Comparison of ENCODE assay signal across 24 cellular contexts in genomic region chr16:28596115-28596630, GRCh38. TPM values are rescaled to one million over a fixed set of nuclear protein-coding genes. Genes with fewer than 3 reads are reported as not detected.
DNase-seq lines count a peak whose midpoint lies in the region; ATAC-seq, FAIRE-seq and TF ChIP-seq lines count a peak whose summit lies in the region.
"Had no signal": no experiment of that assay in that cellular context is flagged by ENCODE, and none has a peak within 500 bp of the region (broad histone marks: within the 10 kb centered on the region; RNA-seq: fewer than 3 reads in every experiment).

No MANE protein-coding gene starts in this region.

- H3K9ac ChIP-seq in K562 (ENCODE audit: insufficient read depth in 1 of 2, low read depth in 2 of 2, low read length in 2 of 2), result peak overlapping the region in 1 of 2 experiments; percentile 89; a peak in 3 of 4 replicates
- H3K9ac ChIP-seq in mesendoderm (ENCODE audit: low read length), result no peak overlapping the region
- peak overlapping the region in 2 of 5 donors; percentile 11 to 47 for H3K9ac ChIP-seq in subcutaneous abdominal adipose tissue (ENCODE audit: low read length in 5 of 5)

- no peak for ATAC-seq in activated CD8-positive, alpha-beta memory T cell treated with anti-CD3 and anti-CD28 coated beads, Interleukin-2, amount 10 ng/mL, durations not matched to agents 7 days and 5 days
- ATAC-seq in K562, result no peak
- ATAC-seq: activated T-cell treated with anti-CD3 and anti-CD28 coated beads, Interleukin-2, amount 50 U/mL, for 72 hours; GM12878; stimulated activated naive B cell treated with anti-CD40 and anti-IgM and Interleukin-4, amounts not matched to agents 10 μg/mL and 1 μg/mL and 100 μg/mL, for 72 hours had no signal

- no peaks in the 10 kb centered on the region for H4K20me1 ChIP-seq in K562 (replicated peaks; ENCODE audit: control insufficient read depth, insufficient read depth, low read length)

- no peak overlapping the region for H4K5ac ChIP-seq in mesendoderm (ENCODE audit: low read length)

- H3K79me1 ChIP-seq in mesendoderm (ENCODE audit: low read length), result no peaks in the 10 kb centered on the region

- no peaks in the 10 kb centered on the region for H3K9me3 Mint-ChIP-seq in activated CD8-positive, alpha-beta memory T cell treated with anti-CD3 and anti-CD28 coated beads, Interleukin-2, amount 10 ng/mL, durations not matched to agents 7 days and 5 days (ENCODE audit: low read depth)
- no peaks in the 10 kb centered on the region for H3K9me3 Mint-ChIP-seq in activated naive CD4-positive, alpha-beta T cell treated with anti-CD3 and anti-CD28 coated beads, Interleukin-2, amount 10 ng/mL, durations not matched to agents 7 days and 5 days
- H3K9me3 Mint-ChIP-seq: activated T-cell treated with anti-CD3 and anti-CD28 coated beads, Interleukin-2, amount 50 U/mL, for 72 hours; stimulated activated naive B cell treated with anti-CD40 and anti-IgM and Interleukin-4, amounts not matched to agents 10 μg/mL and 1 μg/mL and 100 μg/mL, for 72 hours had no signal

- no peak for TF ChIP-seq EP300 in K562 (IDR thresholded peaks at IDR 0.05; ENCODE audit: low read length)

- 73% methylated on average over 5 of the region's 8 CpGs for WGBS in K562 (ENCODE audit: insufficient coverage, low coverage, missing lambda C conversion rate)
- no CpG with 5 or more reads among the region's 8 CpGs for WGBS in mesendoderm (ENCODE audit: extremely low coverage, insufficient coverage, low lambda C conversion rate)

- in situ Hi-C loops in K562 (cut with MboI), result no loop called here

- H2BK5ac ChIP-seq in mesendoderm (ENCODE audit: low read length), result no peak overlapping the region

- H3K23ac ChIP-seq in mesendoderm (ENCODE audit: low read length), result no peak overlapping the region

- H3K4me1 Mint-ChIP-seq in activated CD8-positive, alpha-beta memory T cell treated with anti-CD3 and anti-CD28 coated beads, Interleukin-2, amount 10 ng/mL, durations not matched to agents 7 days and 5 days, result peaks cover 12% of the 10 kb centered on the region
- peaks cover 6% of the 10 kb centered on the region for H3K4me1 Mint-ChIP-seq in activated naive CD4-positive, alpha-beta T cell treated with anti-CD3 and anti-CD28 coated beads, Interleukin-2, amount 10 ng/mL, durations not matched to agents 7 days and 5 days

- no peak overlapping the region for H2BK15ac ChIP-seq in mesendoderm (replicated peaks; ENCODE audit: low read depth)

- H2BK120ac ChIP-seq in mesendoderm (ENCODE audit: low read depth, low read length), result no peak overlapping the region

- peaks cover 4% of the 10 kb centered on the region for H3K9me1 ChIP-seq in K562 (ENCODE audit: control insufficient read depth, insufficient read depth, low read length)

- CTCF ChIA-PET in activated CD8-positive, alpha-beta memory T cell treated with anti-CD3 and anti-CD28 coated beads, Interleukin-2, amount 10 ng/mL, durations not matched to agents 7 days and 5 days (lab: Charles Lee), result interaction anchor here (1.1 kb wide), 1 partner anchor 14 kb away, joined by 3 read pairs; the partner anchor contains the start of gene SULT1A1
- CTCF ChIA-PET in K562 (lab: Yijun Ruan, JAX; ENCODE audit: low intra/inter-chr PET ratio), result no interaction called here
- CTCF ChIA-PET in activated naive CD4-positive, alpha-beta T cell treated with anti-CD3 and anti-CD28 coated beads, Interleukin-2, amount 10 ng/mL, durations not matched to agents 7 days and 5 days (lab: Charles Lee), result no interaction called here

- H3K18ac ChIP-seq in mesendoderm (ENCODE audit: low read length), result peak overlapping the region; percentile 53

- intact Hi-C loops in K562 (cut with micrococcal nuclease), result no loop called here

- H2AFZ ChIP-seq in K562 (ENCODE audit: low read depth, low read length), result no peak overlapping the region

- H4K8ac ChIP-seq in mesendoderm (ENCODE audit: low read depth, low read length), result no peak overlapping the region

- POLR2A ChIA-PET in K562 (lab: Yijun Ruan, JAX), result no interaction called here

- H3K9me3 ChIP-seq in K562 (replicated peaks; ENCODE audit: control insufficient read depth, insufficient read depth, low read depth, low read length) (no peaks in the 10 kb centered on the region), subcutaneous abdominal adipose tissue (ENCODE audit: control insufficient read depth in 5 of 5, low read length in 5 of 5) (no peaks in the 10 kb centered on the region)
- H3K9me3 ChIP-seq: BE2C, HAP-1, MG63 had no signal

- peak overlapping the region; percentile 19 for H3K56ac ChIP-seq in mesendoderm (ENCODE audit: low read length)

- TF ChIP-seq CTCF in K562 (IDR thresholded peaks at IDR 0.05 in 2 of 3, conservative IDR thresholded peaks at IDR 0.05 in 1 of 3; ENCODE audit: insufficient read depth in 2 of 3, low read depth in 1 of 3, low read length in 3 of 3), result no peak

- no peaks in the 10 kb centered on the region for H3K79me2 ChIP-seq in K562 (ENCODE audit: control insufficient read depth, insufficient read depth, low read length)
- no peaks in the 10 kb centered on the region for H3K79me2 ChIP-seq in mesendoderm (ENCODE audit: control insufficient read depth, insufficient read depth, low read length)

- BruUV-seq in K562 (replicated peaks; lab: Mats Ljungman, UMichigan), result no TSS peak

- H3K27me3 Mint-ChIP-seq in activated CD8-positive, alpha-beta memory T cell treated with anti-CD3 and anti-CD28 coated beads, Interleukin-2, amount 10 ng/mL, durations not matched to agents 7 days and 5 days, result no peaks in the 10 kb centered on the region
- H3K27me3 Mint-ChIP-seq in activated naive CD4-positive, alpha-beta T cell treated with anti-CD3 and anti-CD28 coated beads, Interleukin-2, amount 10 ng/mL, durations not matched to agents 7 days and 5 days, result no peaks in the 10 kb centered on the region
- H3K27me3 Mint-ChIP-seq: activated naive CD8-positive, alpha-beta T cell had no signal

- H3K4me3 Mint-ChIP-seq in activated CD8-positive, alpha-beta memory T cell treated with anti-CD3 and anti-CD28 coated beads, Interleukin-2, amount 10 ng/mL, durations not matched to agents 7 days and 5 days, result no peak overlapping the region
- no peak overlapping the region for H3K4me3 Mint-ChIP-seq in activated naive CD4-positive, alpha-beta T cell treated with anti-CD3 and anti-CD28 coated beads, Interleukin-2, amount 10 ng/mL, durations not matched to agents 7 days and 5 days
- H3K4me3 Mint-ChIP-seq: activated naive CD8-positive, alpha-beta T cell; activated T-cell treated with anti-CD3 and anti-CD28 coated beads, Interleukin-2, amount 50 U/mL, for 72 hours; stimulated activated naive B cell treated with anti-CD40 and anti-IgM and Interleukin-4, amounts not matched to agents 10 μg/mL and 1 μg/mL and 100 μg/mL, for 72 hours had no signal

- H3K4ac ChIP-seq in mesendoderm (ENCODE audit: low read depth, low read length), result peak overlapping the region; percentile 46

- H3K27ac Mint-ChIP-seq in activated CD8-positive, alpha-beta memory T cell treated with anti-CD3 and anti-CD28 coated beads, Interleukin-2, amount 10 ng/mL, durations not matched to agents 7 days and 5 days, result peak overlapping the region; percentile 39
- no peak overlapping the region for H3K27ac Mint-ChIP-seq in activated naive CD4-positive, alpha-beta T cell treated with anti-CD3 and anti-CD28 coated beads, Interleukin-2, amount 10 ng/mL, durations not matched to agents 7 days and 5 days
- H3K27ac Mint-ChIP-seq: activated T-cell treated with anti-CD3 and anti-CD28 coated beads, Interleukin-2, amount 50 U/mL, for 72 hours; stimulated activated naive B cell treated with anti-CD40 and anti-IgM and Interleukin-4, amounts not matched to agents 10 μg/mL and 1 μg/mL and 100 μg/mL, for 72 hours had no signal

- H3K27ac ChIP-seq in K562 (ENCODE audit: extremely low read depth, low read depth, low read length) (peak overlapping the region; percentile 8; the same call in 1 of the 3 replicates), mesendoderm (ENCODE audit: low read depth, low read length) (no peak overlapping the region), subcutaneous abdominal adipose tissue (ENCODE audit: low read depth, low read length) (no peak overlapping the region)
- H3K27ac ChIP-seq: 22Rv1, brain microvascular endothelial cell had no signal

- H3K36me3 Mint-ChIP-seq in activated CD8-positive, alpha-beta memory T cell treated with anti-CD3 and anti-CD28 coated beads, Interleukin-2, amount 10 ng/mL, durations not matched to agents 7 days and 5 days, result peaks cover 2% of the 10 kb centered on the region
- peaks cover 10% of the 10 kb centered on the region for H3K36me3 Mint-ChIP-seq in activated naive CD4-positive, alpha-beta T cell treated with anti-CD3 and anti-CD28 coated beads, Interleukin-2, amount 10 ng/mL, durations not matched to agents 7 days and 5 days
- H3K36me3 Mint-ChIP-seq: activated naive CD8-positive, alpha-beta T cell had no signal

- H3K36me3 ChIP-seq in K562 (ENCODE audit: control insufficient read depth, insufficient read depth, low read length) (peaks cover 2% of the 10 kb centered on the region; the same call in 1 of the 3 replicates), mesendoderm (ENCODE audit: control insufficient read depth, insufficient read depth, low read length) (no peaks in the 10 kb centered on the region), subcutaneous abdominal adipose tissue (ENCODE audit: control insufficient read depth in 5 of 5, insufficient read depth in 5 of 5, low read length in 5 of 5) (peaks cover 0 to 15% (median 11%) of the 10 kb centered on the region in 5 donors)
- H3K36me3 ChIP-seq: BE2C, brain microvascular endothelial cell, HAP-1 had no signal

- H3K4me2 ChIP-seq in K562 (ENCODE audit: insufficient read depth, low read length) (peak overlapping the region; percentile 24), mesendoderm (ENCODE audit: low read length) (no peak overlapping the region)

- H3K27me3 ChIP-seq in K562 (ENCODE audit: control insufficient read depth in 2 of 2, insufficient read depth in 2 of 2, low read length in 2 of 2), result no peaks in the 10 kb centered on the region
- H3K27me3 ChIP-seq in mesendoderm (ENCODE audit: insufficient read depth, low read length, poor library complexity), result no peaks in the 10 kb centered on the region
- peaks cover 0 to 2% (median 0%) of the 10 kb centered on the region in 5 donors for H3K27me3 ChIP-seq in subcutaneous abdominal adipose tissue (ENCODE audit: control insufficient read depth in 5 of 5, insufficient read depth in 4 of 5, low read length in 5 of 5)
- H3K27me3 ChIP-seq: BE2C, brain microvascular endothelial cell, MG63 had no signal

- no peak for DNase-seq in activated CD8-positive, alpha-beta memory T cell treated with anti-CD3 and anti-CD28 coated beads, Interleukin-2, amount 10 ng/mL, durations not matched to agents 7 days and 5 days
- DNase-seq in activated CD8-positive, alpha-beta memory T cell treated with anti-CD3 and anti-CD28 coated beads, Interleukin-2, amount 50 U/mL, for 48 hours, result no peak
- DNase-seq in K562 (ENCODE audit: extremely low read depth in 1 of 4, low spot score in 3 of 4) (peak in 3 of 4 experiments; percentile 25 to 33 (median 32)), mesendoderm (no peak), DMS53 treated with DMSO at 0.1 percent for 48 hours (lab: John Stamatoyannopoulos, UW; ENCODE audit: unreplicated experiment) (no peak), HUDEP-2 (lab: John Stamatoyannopoulos, UW; ENCODE audit: unreplicated experiment in 76 of 76) (no peak)
- no peak for DNase-seq in activated naive CD4-positive, alpha-beta T cell treated with anti-CD3 and anti-CD28 coated beads, Interleukin-2, amount 10 ng/mL, durations not matched to agents 7 days and 5 days
- DNase-seq: activated T-cell treated with anti-CD3 and anti-CD28 coated beads, Interleukin-2, amount 50 U/mL, for 72 hours; BE2C; brain microvascular endothelial cell; GDM1; MG63; midbrain; NCI-H1694; stimulated activated naive B cell treated with anti-CD40 and anti-IgM and Interleukin-4, amounts not matched to agents 10 μg/mL and 1 μg/mL and 100 μg/mL, for 72 hours had no signal

- no peak for TF ChIP-seq POLR2A in K562 (conservative IDR thresholded peaks at IDR 0.05)

- H3K4me1 ChIP-seq in K562 (replicated peaks in 1 of 2; ENCODE audit: control insufficient read depth in 2 of 2, insufficient read depth in 2 of 2, low read length in 2 of 2), result peaks cover 11 to 22% of the 10 kb centered on the region in 2 experiments
- H3K4me1 ChIP-seq in mesendoderm (ENCODE audit: control insufficient read depth, low read depth, low read length), result peaks cover 4% of the 10 kb centered on the region
- H3K4me1 ChIP-seq in subcutaneous abdominal adipose tissue (ENCODE audit: control insufficient read depth in 5 of 5, insufficient read depth in 5 of 5, low read length in 5 of 5), result peaks cover 0 to 24% (median 21%) of the 10 kb centered on the region in 5 donors
- H3K4me1 ChIP-seq: BE2C, HAP-1 had no signal

- no peak for TF ChIP-seq RAD21 in K562 (CRISPR knock-in tag; conservative IDR thresholded peaks at IDR 0.05 in 1 of 2, IDR thresholded peaks at IDR 0.05 in 1 of 2)

- FAIRE-seq in K562 (lab: Jason Lieb, UNC), result no peak
- FAIRE-seq: GM12878, GM19239, islet of Langerhans had no signal

- no peak overlapping the region for H2AK5ac ChIP-seq in mesendoderm (ENCODE audit: low read length)

- H3K4me3 ChIP-seq in K562, result no peak overlapping the region
- H3K4me3 ChIP-seq in mesendoderm (ENCODE audit: low read length), result no peak overlapping the region
- H3K4me3 ChIP-seq in subcutaneous abdominal adipose tissue (ENCODE audit: low read depth in 1 of 5, low read length in 5 of 5), result peak overlapping the region in 3 of 5 donors; percentile 38 to 50 (median 40)
- H3K4me3 ChIP-seq: coronary artery, GM12878, HAP-1, MG63 had no signal

RNA-seq across cellular contexts. Expression of gene SULT1A2, which starts 0.7 kb away (rescaled TPM):
- total RNA-seq in activated CD8-positive, alpha-beta memory T cell treated with anti-CD3 and anti-CD28 coated beads, Interleukin-2, amount 10 ng/mL, durations not matched to agents 7 days and 5 days, result under 1 TPM in 1 of 2 experiments, not detected in 1; 0.20 TPM
- total RNA-seq in K562 (2011; cell fraction: chromatin; rRNA removed; ENCODE audit: low replicate concordance), result 1.3 and 2.9 TPM in 2 replicates
- 2.6 and 3.0 TPM in 2 replicates for total RNA-seq in K562 (2011; cell fraction: nucleolus; rRNA removed)
- 1.5 and 2.9 TPM in 2 replicates for total RNA-seq in K562 (2011; cell fraction: nucleoplasm; rRNA removed)
- total RNA-seq in K562 (2014; rRNA removed) (1.8 and 3.2 TPM in 2 replicates), K562 (2014; rRNA removed; fragmentation: Illumina TruSeq; extraction: Trizol) (0.64 and 0.73 TPM in 2 replicates), K562 (2015; rRNA removed; fragmentation: Illumina TruSeq; extraction: Trizol) (1.6 and 1.9 TPM in 2 replicates), K562 (2021) (1.1 and 1.2 TPM in 2 replicates)
- polyA plus RNA-seq in K562 (2011; rRNA removed) (0.39 and 0.92 TPM in 2 replicates), K562 (2014; fragmentation: Illumina TruSeq; extraction: Trizol) (1.3 and 2.1 TPM in 2 replicates), K562 (2014; fragmentation: Nextera tagmentation; extraction: Ambion mirVana) (1 to 10 TPM; 2.4 to 2.9 TPM), K562 (2014; rRNA removed) (1.5 and 1.7 TPM in 2 replicates)
- polyA plus RNA-seq in K562 (2011; cell fraction: cytosol; rRNA removed), result 0.27 and 1.2 TPM in 2 replicates
- 1.2 and 3.8 TPM in 2 replicates for polyA plus RNA-seq in K562 (2011; cell fraction: nucleus; rRNA removed)
- polyA plus RNA-seq in K562 (2012), result 2.4 and 5.4 TPM in 2 replicates
- 0.46 TPM in 1 of 2 replicates, not detected in the other for polyA minus RNA-seq in K562 (2011; rRNA and poly(A)+ RNA removed)
- polyA minus RNA-seq in K562 (2011; cell fraction: cytosol; rRNA and poly(A)+ RNA removed), result not detected in 2 replicates
- polyA minus RNA-seq in K562 (2011; cell fraction: nucleus; rRNA and poly(A)+ RNA removed), result 0.22 and 0.67 TPM in 2 replicates
- polyA plus RNA-seq in mesendoderm (2013, experiment 1 of 2), result 0.81 TPM
- polyA plus RNA-seq in mesendoderm (2013, experiment 2 of 2), result 0.55 TPM

RNA-seq across cellular contexts. Expression of gene SULT1A1, which starts 13.7 kb away (rescaled TPM):
- 10 to 100 TPM; 13.5 to 14.1 TPM for total RNA-seq in activated CD8-positive, alpha-beta memory T cell treated with anti-CD3 and anti-CD28 coated beads, Interleukin-2, amount 10 ng/mL, durations not matched to agents 7 days and 5 days
- 2.1 and 6.2 TPM in 2 replicates for total RNA-seq in K562 (2011; cell fraction: chromatin; rRNA removed; ENCODE audit: low replicate concordance)
- total RNA-seq in K562 (2011; cell fraction: nucleolus; rRNA removed), result 3.9 and 4.2 TPM in 2 replicates
- 3.4 and 4.7 TPM in 2 replicates for total RNA-seq in K562 (2011; cell fraction: nucleoplasm; rRNA removed)
- total RNA-seq in K562 (2014; rRNA removed) (21.2 and 30.2 TPM in 2 replicates), K562 (2014; rRNA removed; fragmentation: Illumina TruSeq; extraction: Trizol) (9.6 and 11.6 TPM in 2 replicates), K562 (2015; rRNA removed; fragmentation: Illumina TruSeq; extraction: Trizol) (21.3 and 22.4 TPM in 2 replicates), K562 (2021) (15.3 and 15.6 TPM in 2 replicates)
- polyA plus RNA-seq in K562 (2011; rRNA removed) (2.9 and 3.4 TPM in 2 replicates), K562 (2014; fragmentation: Illumina TruSeq; extraction: Trizol) (30.1 and 33.7 TPM in 2 replicates), K562 (2014; fragmentation: Nextera tagmentation; extraction: Ambion mirVana) (10 to 100 TPM; 16.6 to 22.9 TPM), K562 (2014; rRNA removed) (15.6 and 15.8 TPM in 2 replicates)
- polyA plus RNA-seq in K562 (2011; cell fraction: cytosol; rRNA removed), result 2.2 and 6.1 TPM in 2 replicates
- polyA plus RNA-seq in K562 (2011; cell fraction: nucleus; rRNA removed), result 1.7 and 5.0 TPM in 2 replicates
- 25.2 and 83.2 TPM in 2 replicates for polyA plus RNA-seq in K562 (2012)
- 0.67 and 0.99 TPM in 2 replicates for polyA minus RNA-seq in K562 (2011; rRNA and poly(A)+ RNA removed)
- polyA minus RNA-seq in K562 (2011; cell fraction: cytosol; rRNA and poly(A)+ RNA removed), result 0.46 and 0.57 TPM in 2 replicates
- polyA minus RNA-seq in K562 (2011; cell fraction: nucleus; rRNA and poly(A)+ RNA removed), result 1.2 and 1.3 TPM in 2 replicates
- polyA plus RNA-seq in mesendoderm (2013, experiment 1 of 2), result 2.1 TPM
- 2.5 TPM for polyA plus RNA-seq in mesendoderm (2013, experiment 2 of 2)

RNA-seq across cellular contexts. Expression of gene NPIPB8, which starts 41.7 kb away (rescaled TPM):
- 1 to 10 TPM; 1.0 to 1.5 TPM for total RNA-seq in activated CD8-positive, alpha-beta memory T cell treated with anti-CD3 and anti-CD28 coated beads, Interleukin-2, amount 10 ng/mL, durations not matched to agents 7 days and 5 days
- total RNA-seq in K562 (2011; cell fraction: chromatin; rRNA removed; ENCODE audit: low replicate concordance), result 0.28 and 2.5 TPM in 2 replicates
- total RNA-seq in K562 (2011; cell fraction: nucleolus; rRNA removed), result 0.66 TPM in 1 of 2 replicates, not detected in the other
- total RNA-seq in K562 (2011; cell fraction: nucleoplasm; rRNA removed), result 0.61 and 0.88 TPM in 2 replicates
- total RNA-seq in K562 (2014; rRNA removed) (not detected in 2 replicates), K562 (2014; rRNA removed; fragmentation: Illumina TruSeq; extraction: Trizol) (not detected in 2 replicates), K562 (2015; rRNA removed; fragmentation: Illumina TruSeq; extraction: Trizol) (not detected in 2 replicates), K562 (2021) (not detected in 2 replicates)
- polyA plus RNA-seq in K562 (2011; rRNA removed) (0.54 TPM in 1 of 2 replicates, not detected in the other), K562 (2014; fragmentation: Illumina TruSeq; extraction: Trizol) (not detected in 2 replicates), K562 (2014; fragmentation: Nextera tagmentation; extraction: Ambion mirVana) (not detected), K562 (2014; rRNA removed) (0.16 TPM in 1 of 2 replicates, not detected in the other)
- polyA plus RNA-seq in K562 (2011; cell fraction: cytosol; rRNA removed), result not detected in 2 replicates
- 0.70 and 3.3 TPM in 2 replicates for polyA plus RNA-seq in K562 (2011; cell fraction: nucleus; rRNA removed)
- polyA plus RNA-seq in K562 (2012), result 0.14 TPM in 1 of 2 replicates, not detected in the other
- polyA minus RNA-seq in K562 (2011; rRNA and poly(A)+ RNA removed), result 0.78 TPM in 1 of 2 replicates, not detected in the other
- not detected in 2 replicates for polyA minus RNA-seq in K562 (2011; cell fraction: cytosol; rRNA and poly(A)+ RNA removed)
- not detected in 2 replicates for polyA minus RNA-seq in K562 (2011; cell fraction: nucleus; rRNA and poly(A)+ RNA removed)
- 0.01 TPM for polyA plus RNA-seq in mesendoderm (2013, experiment 1 of 2)
- polyA plus RNA-seq in mesendoderm (2013, experiment 2 of 2), result not detected
- polyA plus RNA-seq: thymus had no signal

RNA-seq across cellular contexts. Expression of gene SGF29, which starts 42.5 kb away (rescaled TPM):
- 10 to 100 TPM; 36.4 to 39.9 TPM for total RNA-seq in activated CD8-positive, alpha-beta memory T cell treated with anti-CD3 and anti-CD28 coated beads, Interleukin-2, amount 10 ng/mL, durations not matched to agents 7 days and 5 days
- 10.8 and 22.1 TPM in 2 replicates for total RNA-seq in K562 (2011; cell fraction: chromatin; rRNA removed; ENCODE audit: low replicate concordance)
- total RNA-seq in K562 (2011; cell fraction: nucleolus; rRNA removed), result 12.3 and 14.3 TPM in 2 replicates
- total RNA-seq in K562 (2011; cell fraction: nucleoplasm; rRNA removed), result 10.2 and 15.3 TPM in 2 replicates
- 33.1 and 36.1 TPM in 2 replicates for total RNA-seq in K562 (2014; rRNA removed)
- total RNA-seq in K562 (2014; rRNA removed; fragmentation: Illumina TruSeq; extraction: Trizol), result 16.3 and 21.2 TPM in 2 replicates
- total RNA-seq in K562 (2015; rRNA removed; fragmentation: Illumina TruSeq; extraction: Trizol), result 28.1 and 31.3 TPM in 2 replicates
- 34.2 and 41.1 TPM in 2 replicates for total RNA-seq in K562 (2021)
- polyA plus RNA-seq in K562 (2011; rRNA removed), result 2.6 and 4.1 TPM in 2 replicates
- 3.4 and 5.4 TPM in 2 replicates for polyA plus RNA-seq in K562 (2011; cell fraction: cytosol; rRNA removed)
- polyA plus RNA-seq in K562 (2011; cell fraction: nucleus; rRNA removed), result 14.1 and 26.6 TPM in 2 replicates
- 37.3 and 44.8 TPM in 2 replicates for polyA plus RNA-seq in K562 (2012)
- polyA plus RNA-seq in K562 (2014; fragmentation: Illumina TruSeq; extraction: Trizol), result 24.5 and 30.9 TPM in 2 replicates
- polyA plus RNA-seq in K562 (2014; fragmentation: Nextera tagmentation; extraction: Ambion mirVana), result 10 to 100 TPM in 1 of 2 experiments, 1 to 10 TPM in 1; 6.0 to 11.9 TPM
- 14.4 and 16.5 TPM in 2 replicates for polyA plus RNA-seq in K562 (2014; rRNA removed)
- 3.0 TPM in 2 replicates for polyA minus RNA-seq in K562 (2011; rRNA and poly(A)+ RNA removed)
- polyA minus RNA-seq in K562 (2011; cell fraction: cytosol; rRNA and poly(A)+ RNA removed), result 6.4 and 11.7 TPM in 2 replicates
- 8.3 and 15.3 TPM in 2 replicates for polyA minus RNA-seq in K562 (2011; cell fraction: nucleus; rRNA and poly(A)+ RNA removed)
- 18.0 TPM for polyA plus RNA-seq in mesendoderm (2013, experiment 1 of 2)
- polyA plus RNA-seq in mesendoderm (2013, experiment 2 of 2), result 19.9 TPM

RNA-seq across cellular contexts. Expression of gene NUPR1, which starts 57.4 kb away (rescaled TPM):
- total RNA-seq in activated CD8-positive, alpha-beta memory T cell treated with anti-CD3 and anti-CD28 coated beads, Interleukin-2, amount 10 ng/mL, durations not matched to agents 7 days and 5 days, result not detected
- 0.07 TPM in 1 of 2 replicates, not detected in the other for total RNA-seq in K562 (2011; cell fraction: chromatin; rRNA removed; ENCODE audit: low replicate concordance)
- total RNA-seq in K562 (2011; cell fraction: nucleolus; rRNA removed), result under 0.01 TPM in 2 replicates
- 0.15 TPM in 1 of 2 replicates, not detected in the other for total RNA-seq in K562 (2011; cell fraction: nucleoplasm; rRNA removed)
- total RNA-seq in K562 (2014; rRNA removed) (0.27 and 0.86 TPM in 2 replicates), K562 (2014; rRNA removed; fragmentation: Illumina TruSeq; extraction: Trizol) (0.07 TPM in 1 of 2 replicates, not detected in the other), K562 (2015; rRNA removed; fragmentation: Illumina TruSeq; extraction: Trizol) (0.40 and 0.64 TPM in 2 replicates), K562 (2021) (0.56 and 1.5 TPM in 2 replicates)
- polyA plus RNA-seq in K562 (2011; rRNA removed) (0.11 and 0.34 TPM in 2 replicates), K562 (2014; fragmentation: Illumina TruSeq; extraction: Trizol) (0.08 and 1.00 TPM in 2 replicates), K562 (2014; fragmentation: Nextera tagmentation; extraction: Ambion mirVana) (under 1 TPM; 0.08 to 0.21 TPM), K562 (2014; rRNA removed) (0.09 and 0.34 TPM in 2 replicates)
- 0.03 and 0.06 TPM in 2 replicates for polyA plus RNA-seq in K562 (2011; cell fraction: cytosol; rRNA removed)
- polyA plus RNA-seq in K562 (2011; cell fraction: nucleus; rRNA removed), result not detected in 2 replicates
- polyA plus RNA-seq in K562 (2012), result 0.39 and 35.5 TPM in 2 replicates
- polyA minus RNA-seq in K562 (2011; rRNA and poly(A)+ RNA removed), result 0.03 TPM in 1 of 2 replicates, not detected in the other
- polyA minus RNA-seq in K562 (2011; cell fraction: cytosol; rRNA and poly(A)+ RNA removed), result not detected in 2 replicates
- polyA minus RNA-seq in K562 (2011; cell fraction: nucleus; rRNA and poly(A)+ RNA removed), result not detected in 2 replicates
- polyA plus RNA-seq in mesendoderm (2013, experiment 1 of 2), result 0.17 TPM
- 0.14 TPM for polyA plus RNA-seq in mesendoderm (2013, experiment 2 of 2)
- total RNA-seq: activated T-cell treated with anti-CD3 and anti-CD28 coated beads, Interleukin-2, amount 50 U/mL, for 72 hours had no signal

Comparison
In these comparisons a context has a peak if more than half of its experiments do, and no peak if none do; other contexts are left out.
1. DNase-seq: peak in K562 (3 of 4); none in activated CD8-positive, alpha-beta memory T cell treated with anti-CD3 and anti-CD28 coated beads, Interleukin-2, amount 10 ng/mL, durations not matched to agents 7 days and 5 days (single experiment), activated CD8-positive, alpha-beta memory T cell treated with anti-CD3 and anti-CD28 coated beads, Interleukin-2, amount 50 U/mL, for 48 hours (single experiment), mesendoderm (single experiment), activated naive CD4-positive, alpha-beta T cell treated with anti-CD3 and anti-CD28 coated beads, Interleukin-2, amount 10 ng/mL, durations not matched to agents 7 days and 5 days (single experiment), DMS53 treated with DMSO at 0.1 percent for 48 hours (single experiment) and HUDEP-2 (0 of 76).
2. H3K4me3 ChIP-seq: peak in subcutaneous abdominal adipose tissue (3 of 5); none in K562 (single experiment) and mesendoderm (single experiment).